Comparison of ENCODE assay signal across 6 cellular contexts in the genomic region with DNA sequence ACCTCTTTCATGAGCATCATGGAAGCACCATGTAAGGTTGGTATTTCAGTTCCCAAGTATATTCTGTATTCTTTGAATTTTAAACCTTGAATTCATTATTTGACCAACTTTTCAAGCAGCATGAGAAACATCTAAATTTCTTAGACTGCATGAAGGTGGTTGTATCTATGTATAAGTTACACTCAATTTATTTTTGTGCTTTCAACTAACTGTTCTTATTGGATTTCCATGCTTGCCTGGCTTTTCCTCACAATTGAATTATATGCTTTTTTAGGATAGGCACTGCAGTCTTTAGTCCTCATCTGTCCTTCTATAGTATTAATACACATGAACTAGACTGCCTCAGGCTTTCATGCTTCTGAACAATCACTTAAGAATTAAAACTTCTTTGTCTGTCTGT.
"Had no signal": no experiment of that assay in that cellular context is flagged by ENCODE, and none has a peak within 500 bp of the region (broad histone marks: within the 10 kb centered on the region; RNA-seq: fewer than 3 reads in every experiment).

No MANE protein-coding gene starts in this region.

- H3K4me3 ChIP-seq: K562 had no signal

- H3K27ac ChIP-seq: HL-60 had no signal

- ATAC-seq: HepG2, K562 had no signal

- DNase-seq: IMR-90, KBM-7, KG1 had no signal
